17 cellular contexts compared by ENCODE assay signal in the genomic region with DNA sequence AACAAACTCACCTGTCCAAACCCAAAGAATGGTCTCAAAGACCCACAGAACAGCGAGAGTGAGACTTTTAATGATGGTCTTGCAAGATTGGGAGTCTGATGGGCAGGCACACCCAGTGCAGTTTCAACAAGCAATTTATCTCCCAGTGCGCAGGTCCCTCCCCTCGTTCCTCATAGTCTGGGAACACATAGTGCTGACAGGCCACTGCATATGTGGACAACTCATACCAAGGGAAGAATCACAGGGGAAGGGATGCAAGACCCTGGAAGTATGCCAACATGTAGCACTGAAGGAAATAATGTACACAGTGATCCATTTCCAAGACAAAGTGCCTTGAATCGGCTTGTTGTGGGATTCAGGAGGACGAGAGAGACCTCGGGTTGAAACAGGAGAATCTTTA. TPM values are rescaled to one million over a fixed set of nuclear protein-coding genes. Genes with fewer than 3 reads are reported as not detected.
DNase-seq lines count a peak whose midpoint lies in the region; ATAC-seq and TF ChIP-seq lines count a peak whose summit lies in the region.
"Had no signal": no experiment of that assay in that cellular context is flagged by ENCODE, and none has a peak within 500 bp of the region (broad histone marks: within the 10 kb centered on the region; RNA-seq: fewer than 3 reads in every experiment).

No MANE protein-coding gene starts in this region.

- no peak overlapping the region for H3K4me2 ChIP-seq in mesendoderm (ENCODE audit: low read length)

- no peak overlapping the region for H2BK5ac ChIP-seq in mesendoderm (ENCODE audit: low read length)

- H3K4me3 ChIP-seq in cardiac fibroblast (replicated peaks in 1 of 2; ENCODE audit: low read depth in 2 of 2, low read length in 2 of 2) (no peak overlapping the region), suprapubic skin (no peak overlapping the region), mesendoderm (ENCODE audit: low read length) (no peak overlapping the region)

- H3K27me3 ChIP-seq in suprapubic skin = no peaks in the 10 kb centered on the region
- no peaks in the 10 kb centered on the region for H3K27me3 ChIP-seq in mesendoderm (ENCODE audit: insufficient read depth, low read length, poor library complexity)

- TF ChIP-seq EP300 in suprapubic skin (IDR thresholded peaks at IDR 0.05) = no peak

- H3K79me1 ChIP-seq in mesendoderm (ENCODE audit: low read length) = no peaks in the 10 kb centered on the region

- H4K5ac ChIP-seq in mesendoderm (ENCODE audit: low read length) = no peak overlapping the region

- H3K79me2 ChIP-seq in mesendoderm (ENCODE audit: control insufficient read depth, insufficient read depth, low read length) = no peaks in the 10 kb centered on the region

- H3K23ac ChIP-seq in mesendoderm (ENCODE audit: low read length) = no peak overlapping the region

- H4K8ac ChIP-seq in mesendoderm (ENCODE audit: low read depth, low read length) = no peak overlapping the region

- no peak overlapping the region for H2BK120ac ChIP-seq in mesendoderm (ENCODE audit: low read depth, low read length)

- intact Hi-C loops in left colon (cut with DNase I, micrococcal nuclease) = no loop called here

- H3K9ac ChIP-seq in mesendoderm (ENCODE audit: low read length) = no peak overlapping the region

- H3K4me1 ChIP-seq in suprapubic skin (peaks cover 29% of the 10 kb centered on the region), mesendoderm (ENCODE audit: control insufficient read depth, low read depth, low read length) (no peaks in the 10 kb centered on the region)

- H3K56ac ChIP-seq in mesendoderm (ENCODE audit: low read length) = no peak overlapping the region

- H3K36me3 ChIP-seq in suprapubic skin (no peaks in the 10 kb centered on the region), mesendoderm (ENCODE audit: control insufficient read depth, insufficient read depth, low read length) (no peaks in the 10 kb centered on the region)
- H3K36me3 ChIP-seq: WERI-Rb-1 had no signal

- no peak overlapping the region for H2AK5ac ChIP-seq in mesendoderm (ENCODE audit: low read length)

- no peaks in the 10 kb centered on the region for H3K9me3 ChIP-seq in suprapubic skin

- no peak overlapping the region for H3K4ac ChIP-seq in mesendoderm (ENCODE audit: low read depth, low read length)

- peak; percentile 31 for DNase-seq in DMS79 (lab: John Stamatoyannopoulos, UW)
- DNase-seq in DMS79 treated with DMSO at 0.1 percent for 48 hours (lab: John Stamatoyannopoulos, UW) = no peak
- peak; percentile 66 to 80 for DNase-seq in cardiac fibroblast (ENCODE audit: low read depth in 2 of 2)
- peak; percentile 45 to 83 for DNase-seq in left colon
- no peak for DNase-seq in suprapubic skin (ENCODE audit: low spot score in 2 of 2)
- no peak for DNase-seq in stimulated activated CD4-positive, alpha-beta T cell treated with anti-CD3 and anti-CD28 coated beads, Interleukin-15, amount 100 ng/mL, for 24 hours
- no peak for DNase-seq in NK-92 treated with Interleukin-12 subunit alpha and Interleukin-12 subunit beta, amount 100 ng/mL, for 24 hours (lab: John Stamatoyannopoulos, UW)
- DNase-seq in mesendoderm = no peak
- DNase-seq: anterior cingulate cortex, C1 segment of cervical spinal cord, KG1, nucleus accumbens, SW 1271, WERI-Rb-1 had no signal

- no peak for TF ChIP-seq CTCF in cardiac fibroblast (IDR thresholded peaks at IDR 0.05; ENCODE audit: low read depth, low read length)
- no peak for TF ChIP-seq CTCF in suprapubic skin (IDR thresholded peaks at IDR 0.05)

- no peak overlapping the region for H3K18ac ChIP-seq in mesendoderm (ENCODE audit: low read length)

- H2BK15ac ChIP-seq in mesendoderm (replicated peaks; ENCODE audit: low read depth) = no peak overlapping the region

- H3K27ac ChIP-seq in suprapubic skin (peak overlapping the region; percentile 9), mesendoderm (ENCODE audit: low read depth, low read length) (no peak overlapping the region)
- H3K27ac ChIP-seq: 22Rv1, WERI-Rb-1 had no signal

- ATAC-seq in left colon = peak; percentile 80

- WGBS in suprapubic skin = 57% methylated on average over 6 of the region's 6 CpGs
- WGBS in mesendoderm (ENCODE audit: extremely low coverage, insufficient coverage, low lambda C conversion rate) = no CpG with 5 or more reads among the region's 6 CpGs

- no peak for TF ChIP-seq POLR2A in suprapubic skin (IDR thresholded peaks at IDR 0.05)

RNA-seq across cellular contexts. Expression of a gene that starts 25.0 kb away (rescaled TPM):
- total RNA-seq in left colon = 1 to 10 TPM; 3.5 to 3.7 TPM
- 100 to 1,000 TPM; 158 to 658 (median 458) TPM for total RNA-seq in suprapubic skin
- polyA plus RNA-seq in mesendoderm (2013, experiment 1 of 2) = 1.0 TPM
- 1.0 TPM for polyA plus RNA-seq in mesendoderm (2013, experiment 2 of 2)
- total RNA-seq: activated CD8-positive, alpha-beta memory T cell treated with anti-CD3 and anti-CD28 coated beads for 36 hours; fibroblast of lung had no signal

RNA-seq across cellular contexts. Expression of a gene that starts 29.5 kb away (rescaled TPM):
- total RNA-seq in left colon (100 to 1,000 TPM; 123 to 163 TPM), suprapubic skin (10 to 100 TPM; 43.7 to 49.8 (median 44.6) TPM)
- 47.0 TPM for polyA plus RNA-seq in mesendoderm (2013, experiment 1 of 2)
- polyA plus RNA-seq in mesendoderm (2013, experiment 2 of 2) = 49.1 TPM

Comparison
In these comparisons a context has a peak if more than half of its experiments do, and no peak if none do; other contexts are left out.
1. DNase-seq: peak in DMS79 (single experiment), cardiac fibroblast (2 of 2) and left colon (2 of 2); none in DMS79 treated with DMSO at 0.1 percent for 48 hours (single experiment), suprapubic skin (0 of 2), stimulated activated CD4-positive, alpha-beta T cell treated with anti-CD3 and anti-CD28 coated beads, Interleukin-15, amount 100 ng/mL, for 24 hours (single experiment), NK-92 treated with Interleukin-12 subunit alpha and Interleukin-12 subunit beta, amount 100 ng/mL, for 24 hours (single experiment) and mesendoderm (single experiment).
2. RNA of a gene that starts 25.0 kb away (total RNA-seq): 158 to 658 TPM in suprapubic skin; 3.5 to 3.7 TPM in left colon; every median in the first group is over 10 times any median in the second.